ENCODE assay signal across 20 cellular contexts in the genomic region with DNA sequence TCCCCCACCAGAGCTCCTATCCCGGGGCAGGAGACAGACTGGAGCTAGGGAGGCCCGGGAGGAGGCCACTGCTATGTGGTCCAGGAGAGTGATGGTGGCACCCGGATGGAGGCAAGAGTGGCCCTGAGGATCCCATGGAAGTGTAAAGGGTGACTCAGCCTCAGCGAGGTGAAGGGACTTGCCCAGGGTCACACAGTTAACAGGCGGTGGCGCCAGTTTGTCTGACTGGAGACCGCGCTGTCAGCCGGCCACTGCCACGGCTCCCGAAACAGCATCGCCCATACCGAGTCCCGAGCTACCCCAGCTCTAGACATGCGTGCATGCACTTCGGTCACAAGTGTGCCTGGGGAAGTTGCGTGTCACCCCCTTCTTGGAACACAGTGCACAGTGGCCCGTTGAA.
"Had no signal": no experiment of that assay in that cellular context is flagged by ENCODE, and none has a peak within 500 bp of the region (broad histone marks: within the 10 kb centered on the region; RNA-seq: fewer than 3 reads in every experiment).

No MANE protein-coding gene starts in this region.

- ATAC-seq: effector memory CD8-positive, alpha-beta T cell; gastrocnemius medialis; naive thymus-derived CD8-positive, alpha-beta T cell; right cardiac atrium had no signal

- FAIRE-seq: colon, keratinocyte, pancreas had no signal

- H3K36me3 Mint-ChIP-seq: naive thymus-derived CD8-positive, alpha-beta T cell; stimulated activated effector memory CD8-positive, alpha-beta T cell treated with anti-CD3 and anti-CD28 coated beads, Interleukin-12 subunit alpha, Interleukin-12 subunit beta, amount 100 ng/mL, for 72 hours had no signal

- H3K27ac Mint-ChIP-seq: dendritic cell treated with granulocyte-macrophage colony-stimulating factor and Interleukin-4, amounts not matched to agents 40 ng/mL and 50 ng/mL, for 4 days; effector memory CD8-positive, alpha-beta T cell; progenitor cell of endocrine pancreas; stimulated activated effector memory CD8-positive, alpha-beta T cell treated with anti-CD3 and anti-CD28 coated beads, Interleukin-12 subunit alpha, Interleukin-12 subunit beta, amount 100 ng/mL, for 72 hours; stimulated activated naive CD8-positive, alpha-beta T cell treated with anti-CD3 and anti-CD28 coated beads, Interleukin-15, Interleukin-2, amounts not matched to agents 100 ng/mL and 50 ng/mL, for 24 hours had no signal

- H3K4me1 Mint-ChIP-seq: stimulated activated effector memory CD8-positive, alpha-beta T cell treated with anti-CD3 and anti-CD28 coated beads, Interleukin-12 subunit alpha, Interleukin-12 subunit beta, amount 100 ng/mL, for 72 hours had no signal

- H3K4me3 ChIP-seq: esophagus muscularis mucosa, gastrocnemius medialis, heart right ventricle, mucosa of descending colon, pancreas, testis, tibial nerve had no signal

- H3K27me3 ChIP-seq: esophagus muscularis mucosa, gastrocnemius medialis, heart right ventricle, pancreas, testis, tibial nerve had no signal

- DNase-seq: cerebellar nuclear complex; effector memory CD8-positive, alpha-beta T cell; gastrocnemius medialis; naive thymus-derived CD8-positive, alpha-beta T cell; occipital lobe; testis had no signal

- H3K9me3 ChIP-seq: esophagus muscularis mucosa, gastrocnemius medialis, heart right ventricle, mucosa of descending colon, pancreas, testis, tibial nerve had no signal

- H3K9me3 Mint-ChIP-seq: dendritic cell treated with granulocyte-macrophage colony-stimulating factor and Interleukin-4, amounts not matched to agents 40 ng/mL and 50 ng/mL, for 4 days; effector memory CD8-positive, alpha-beta T cell; naive thymus-derived CD8-positive, alpha-beta T cell; neural crest cell; stimulated activated effector memory CD8-positive, alpha-beta T cell treated with anti-CD3 and anti-CD28 coated beads, Interleukin-12 subunit alpha, Interleukin-12 subunit beta, amount 100 ng/mL, for 72 hours; stimulated activated naive CD8-positive, alpha-beta T cell treated with anti-CD3 and anti-CD28 coated beads, Interleukin-15, Interleukin-2, amounts not matched to agents 100 ng/mL and 50 ng/mL, for 24 hours had no signal

- H3K27ac ChIP-seq: epithelial cell of prostate, esophagus muscularis mucosa, gastrocnemius medialis, heart right ventricle, pancreas, testis, tibial nerve had no signal

- H3K4me1 ChIP-seq: gastrocnemius medialis, heart right ventricle, pancreas had no signal

- H3K27me3 Mint-ChIP-seq: dendritic cell treated with granulocyte-macrophage colony-stimulating factor and Interleukin-4, amounts not matched to agents 40 ng/mL and 50 ng/mL, for 4 days; effector memory CD8-positive, alpha-beta T cell; naive thymus-derived CD8-positive, alpha-beta T cell; stimulated activated naive CD8-positive, alpha-beta T cell treated with anti-CD3 and anti-CD28 coated beads, Interleukin-15, Interleukin-2, amounts not matched to agents 100 ng/mL and 50 ng/mL, for 24 hours had no signal

- H3K36me3 ChIP-seq: esophagus muscularis mucosa, gastrocnemius medialis, heart right ventricle, pancreas, tibial nerve had no signal

- H3K4me3 Mint-ChIP-seq: dendritic cell treated with granulocyte-macrophage colony-stimulating factor and Interleukin-4, amounts not matched to agents 40 ng/mL and 50 ng/mL, for 4 days; effector memory CD8-positive, alpha-beta T cell; naive thymus-derived CD8-positive, alpha-beta T cell; neural crest cell; stimulated activated effector memory CD8-positive, alpha-beta T cell treated with anti-CD3 and anti-CD28 coated beads, Interleukin-12 subunit alpha, Interleukin-12 subunit beta, amount 100 ng/mL, for 72 hours; stimulated activated naive CD8-positive, alpha-beta T cell treated with anti-CD3 and anti-CD28 coated beads, Interleukin-15, Interleukin-2, amounts not matched to agents 100 ng/mL and 50 ng/mL, for 24 hours had no signal
